ENCODE assay signal across 21 cellular contexts in the genomic region with DNA sequence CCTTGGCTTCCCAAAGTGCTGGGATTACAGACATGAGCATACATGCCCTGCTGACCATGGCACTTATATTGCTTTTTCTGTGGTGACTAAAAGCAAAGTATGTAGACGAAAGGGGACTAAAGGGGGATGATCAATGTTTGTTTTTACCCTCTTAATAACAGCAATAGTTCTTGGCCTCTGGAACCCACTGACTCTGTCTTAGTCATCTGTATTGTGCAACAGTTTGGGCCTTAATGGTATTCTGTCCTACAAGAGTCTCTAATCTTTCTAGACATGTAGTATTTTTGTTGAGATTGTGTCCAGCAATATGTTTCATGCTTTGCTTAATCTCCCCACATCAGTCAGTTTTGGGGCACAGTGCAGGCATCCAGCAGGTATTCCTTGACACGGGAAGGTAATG.
DNase-seq lines count a peak whose midpoint lies in the region; ATAC-seq and TF ChIP-seq lines count a peak whose summit lies in the region.
"Had no signal": no experiment of that assay in that cellular context is flagged by ENCODE, and none has a peak within 500 bp of the region (broad histone marks: within the 10 kb centered on the region; RNA-seq: fewer than 3 reads in every experiment).

No MANE protein-coding gene starts in this region.

- no peak overlapping the region for H3K27ac Mint-ChIP-seq in MCF 10A (ENCODE audit: low read depth, unreplicated experiment)
- no peak overlapping the region for H3K27ac Mint-ChIP-seq in stimulated activated naive B cell treated with anti-CD40 and anti-IgM and Interleukin-4, amounts not matched to agents 10 μg/mL and 1 μg/mL and 100 μg/mL, for 72 hours
- H3K27ac Mint-ChIP-seq: activated naive CD8-positive, alpha-beta T cell treated with anti-CD3 and anti-CD28 coated beads, Interleukin-2, amount 10 ng/mL, durations not matched to agents 7 days and 5 days had no signal

- H3K4me2 ChIP-seq in fibroblast of lung (ENCODE audit: extremely low read depth, insufficient read depth, low read length) = no peak overlapping the region
- H3K4me2 ChIP-seq: BLaER1 had no signal

- peaks cover 16% of the 10 kb centered on the region for H3K4me1 Mint-ChIP-seq in MCF 10A (ENCODE audit: insufficient read depth, unreplicated experiment)
- no peaks in the 10 kb centered on the region for H3K4me1 Mint-ChIP-seq in stimulated activated naive B cell treated with anti-CD40 and anti-IgM and Interleukin-4, amounts not matched to agents 10 μg/mL and 1 μg/mL and 100 μg/mL, for 72 hours
- H3K4me1 Mint-ChIP-seq: activated naive CD8-positive, alpha-beta T cell treated with anti-CD3 and anti-CD28 coated beads, Interleukin-2, amount 10 ng/mL, durations not matched to agents 7 days and 5 days had no signal

- no peak overlapping the region for H3K4me3 Mint-ChIP-seq in MCF 10A (ENCODE audit: unreplicated experiment)
- no peak overlapping the region for H3K4me3 Mint-ChIP-seq in stimulated activated naive B cell treated with anti-CD40 and anti-IgM and Interleukin-4, amounts not matched to agents 10 μg/mL and 1 μg/mL and 100 μg/mL, for 72 hours
- H3K4me3 Mint-ChIP-seq: activated naive CD8-positive, alpha-beta T cell treated with anti-CD3 and anti-CD28 coated beads, Interleukin-2, amount 10 ng/mL, durations not matched to agents 7 days and 5 days had no signal

- H3K9ac ChIP-seq in fibroblast of lung (ENCODE audit: insufficient read depth, low read length) = no peak overlapping the region
- H3K9ac ChIP-seq: BLaER1 had no signal

- H3K79me2 ChIP-seq in fibroblast of lung (ENCODE audit: control insufficient read depth, insufficient read depth, low read length) = no peaks in the 10 kb centered on the region

- no peak overlapping the region for H2AFZ ChIP-seq in fibroblast of lung (ENCODE audit: low read length)

- H4K20me1 ChIP-seq in fibroblast of lung (ENCODE audit: control insufficient read depth, extremely low read depth, insufficient read depth, low read length) = no peaks in the 10 kb centered on the region
- H4K20me1 ChIP-seq: BLaER1 had no signal

- ATAC-seq in RWPE2 (ENCODE audit: low read depth) (peak; percentile 72), HG02798 (IDR thresholded peaks at IDR 0.05; ENCODE audit: poor library complexity, unreplicated experiment) (no peak)
- ATAC-seq in stimulated activated naive B cell treated with anti-CD40 and anti-IgM and Interleukin-4, amounts not matched to agents 10 μg/mL and 1 μg/mL and 100 μg/mL, for 72 hours (replicated peaks) = no peak
- ATAC-seq: Panc1 had no signal

- H3K27me3 Mint-ChIP-seq in MCF 10A (ENCODE audit: insufficient read depth, unreplicated experiment) = no peaks in the 10 kb centered on the region
- H3K27me3 Mint-ChIP-seq in stimulated activated naive B cell treated with anti-CD40 and anti-IgM and Interleukin-4, amounts not matched to agents 10 μg/mL and 1 μg/mL and 100 μg/mL, for 72 hours = peaks cover 11 to 12% of the 10 kb centered on the region in 2 donors

- intact Hi-C loops in MCF 10A (cut with micrococcal nuclease) = no loop called here
- intact Hi-C loops in breast epithelium (cut with DNase I; ENCODE audit: low total_unique reads) = no loop called here

- no peak overlapping the region for H3K27ac ChIP-seq in breast epithelium
- no peak overlapping the region for H3K27ac ChIP-seq in RWPE2 (ENCODE audit: poor library complexity, severe bottlenecking)
- H3K27ac ChIP-seq in fibroblast of lung (ENCODE audit: insufficient read depth, low read length) = no peak overlapping the region
- H3K27ac ChIP-seq: BLaER1, SJSA1, spleen, upper lobe of left lung, VCaP had no signal

- CTCF ChIA-PET in MCF 10A (lab: Yijun Ruan, JAX) = interaction anchor here (0.7 kb wide), 1 partner anchor 61 kb away, joined by 3 read pairs; no protein-coding TSS in a partner anchor

- H3K9me3 Mint-ChIP-seq in MCF 10A (ENCODE audit: unreplicated experiment) = no peaks in the 10 kb centered on the region
- peaks cover 0 to 2% of the 10 kb centered on the region in 2 donors for H3K9me3 Mint-ChIP-seq in stimulated activated naive B cell treated with anti-CD40 and anti-IgM and Interleukin-4, amounts not matched to agents 10 μg/mL and 1 μg/mL and 100 μg/mL, for 72 hours

- H3K36me3 Mint-ChIP-seq in MCF 10A (ENCODE audit: insufficient read depth, unreplicated experiment) = no peaks in the 10 kb centered on the region
- H3K36me3 Mint-ChIP-seq in stimulated activated naive B cell treated with anti-CD40 and anti-IgM and Interleukin-4, amounts not matched to agents 10 μg/mL and 1 μg/mL and 100 μg/mL, for 72 hours = no peaks in the 10 kb centered on the region
- H3K36me3 Mint-ChIP-seq: activated naive CD8-positive, alpha-beta T cell treated with anti-CD3 and anti-CD28 coated beads, Interleukin-2, amount 10 ng/mL, durations not matched to agents 7 days and 5 days had no signal

- H3K9me3 ChIP-seq in breast epithelium (no peaks in the 10 kb centered on the region), RWPE2 (ENCODE audit: severe bottlenecking) (no peaks in the 10 kb centered on the region), fibroblast of lung (ENCODE audit: control insufficient read depth, insufficient read depth, low read depth, low read length) (no peaks in the 10 kb centered on the region)
- H3K9me3 ChIP-seq: BLaER1, SJSA1, spleen, upper lobe of left lung had no signal

- H3K27me3 ChIP-seq in breast epithelium (no peaks in the 10 kb centered on the region), RWPE2 (ENCODE audit: insufficient read depth, poor library complexity, severe bottlenecking) (no peaks in the 10 kb centered on the region), fibroblast of lung (ENCODE audit: control insufficient read depth, insufficient read depth, low read length) (no peaks in the 10 kb centered on the region)
- H3K27me3 ChIP-seq: BLaER1, SJSA1, spleen, upper lobe of left lung had no signal

- H3K36me3 ChIP-seq in breast epithelium = no peaks in the 10 kb centered on the region
- no peaks in the 10 kb centered on the region for H3K36me3 ChIP-seq in RWPE2 (ENCODE audit: low read depth)
- H3K36me3 ChIP-seq in fibroblast of lung (ENCODE audit: control insufficient read depth, insufficient read depth, low read length) = no peaks in the 10 kb centered on the region
- H3K36me3 ChIP-seq: BLaER1, SJSA1, spleen, upper lobe of left lung had no signal

- peak; percentile 60 for DNase-seq in MCF 10A (ENCODE audit: unreplicated experiment)
- DNase-seq in breast epithelium (ENCODE audit: low spot score in 2 of 2) = no peak
- no peak for DNase-seq in RWPE2 (ENCODE audit: low spot score)
- DNase-seq in fibroblast of lung (ENCODE audit: low read depth in 2 of 2) = peak; percentile 35 to 77
- no peak for DNase-seq in stimulated activated naive B cell treated with anti-CD40 and anti-IgM and Interleukin-4, amounts not matched to agents 10 μg/mL and 1 μg/mL and 100 μg/mL, for 72 hours
- DNase-seq in SKM-1 (lab: John Stamatoyannopoulos, UW; ENCODE audit: unreplicated experiment) = no peak
- no peak for DNase-seq in midbrain (lab: John Stamatoyannopoulos, UW)
- DNase-seq: 8988T; activated CD8-positive, alpha-beta memory T cell treated with anti-CD3 and anti-CD28 coated beads, Interleukin-2, amount 50 U/mL, for 4 hours; activated naive CD8-positive, alpha-beta T cell treated with anti-CD3 and anti-CD28 coated beads, Interleukin-2, amount 10 ng/mL, durations not matched to agents 7 days and 5 days; NCI-H187 treated with DMSO at 0.1 percent for 48 hours; posterior cingulate gyrus; spleen; stimulated activated CD4-positive, alpha-beta T cell treated with anti-CD3 and anti-CD28 coated beads, Interleukin-4, amount 100 ng/mL, for 24 hours; T-helper 2 cell; upper lobe of left lung had no signal

- no peak for TF ChIP-seq POLR2A in breast epithelium (IDR thresholded peaks at IDR 0.05)

- H3K4me3 ChIP-seq in breast epithelium (no peak overlapping the region), RWPE2 (ENCODE audit: severe bottlenecking) (no peak overlapping the region), fibroblast of lung (replicated peaks in 1 of 4; ENCODE audit: control extremely low read depth in 1 of 4, insufficient read depth in 1 of 4, low read depth in 3 of 4, low read length in 4 of 4) (no peak overlapping the region)
- H3K4me3 ChIP-seq: BLaER1, SJSA1, spleen, upper lobe of left lung had no signal

- POLR2A ChIA-PET in MCF 10A (lab: Yijun Ruan, JAX) = no interaction called here

- no TSS peak for BruUV-seq in MCF 10A (replicated peaks; lab: Mats Ljungman, UMichigan)

- TF ChIP-seq CTCF in MCF 10A (IDR thresholded peaks at IDR 0.05; ENCODE audit: unreplicated experiment) = no peak
- no peak for TF ChIP-seq CTCF in breast epithelium (IDR thresholded peaks at IDR 0.05)
- TF ChIP-seq CTCF in RWPE2 (IDR thresholded peaks at IDR 0.05; ENCODE audit: poor library complexity, severe bottlenecking) = no peak
- no peak for TF ChIP-seq CTCF in fibroblast of lung (conservative IDR thresholded peaks at IDR 0.05 in 1 of 2, IDR thresholded peaks at IDR 0.05 in 1 of 2; ENCODE audit: low read depth in 1 of 2, low read length in 2 of 2)

- H3K4me1 ChIP-seq in breast epithelium (no peaks in the 10 kb centered on the region), RWPE2 (ENCODE audit: insufficient read depth, poor library complexity, severe bottlenecking) (peaks cover 11% of the 10 kb centered on the region), fibroblast of lung (ENCODE audit: control insufficient read depth, extremely low read depth, insufficient read depth, low read length) (no peaks in the 10 kb centered on the region)
- H3K4me1 ChIP-seq: BLaER1, SJSA1, spleen, upper lobe of left lung had no signal

Comparison
In these comparisons a context has a peak if more than half of its experiments do, and no peak if none do; other contexts are left out.
1. DNase-seq: peak in MCF 10A (single experiment) and fibroblast of lung (2 of 2); none in breast epithelium (0 of 2), RWPE2 (single experiment), stimulated activated naive B cell treated with anti-CD40 and anti-IgM and Interleukin-4, amounts not matched to agents 10 μg/mL and 1 μg/mL and 100 μg/mL, for 72 hours (single experiment), SKM-1 (single experiment) and midbrain (single experiment).